16 cellular contexts compared by ENCODE assay signal in the genomic region with DNA sequence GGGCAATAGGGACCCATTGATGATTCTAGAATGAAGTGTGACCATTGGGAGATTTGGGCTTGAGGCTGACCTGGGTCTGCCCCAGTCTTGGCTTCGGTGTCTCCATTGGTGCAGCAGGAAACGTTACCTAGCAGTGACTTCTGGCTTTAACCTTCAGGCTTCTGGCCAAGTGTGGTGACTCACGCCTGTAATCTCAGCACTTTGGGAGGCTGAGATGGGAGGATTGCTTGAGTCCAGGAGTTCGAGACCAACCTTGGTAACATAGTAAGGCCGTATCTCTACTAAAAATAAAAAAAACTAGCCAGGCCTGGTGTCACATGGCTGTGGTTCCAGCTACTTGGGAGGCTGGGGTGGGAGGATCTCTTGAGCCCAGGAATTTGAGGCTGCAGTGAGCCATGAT. TPM values are rescaled to one million over a fixed set of nuclear protein-coding genes. Genes with fewer than 3 reads are reported as not detected.
"Had no signal": no experiment of that assay in that cellular context is flagged by ENCODE, and none has a peak within 500 bp of the region (broad histone marks: within the 10 kb centered on the region; RNA-seq: fewer than 3 reads in every experiment).

No MANE protein-coding gene starts in this region.

- H3K4me1 ChIP-seq: parathyroid adenoma had no signal

- DNase-seq: activated CD4-positive, alpha-beta T cell treated with anti-CD3 and anti-CD28 coated beads, Interleukin-2, amount 50 U/mL, for 48 hours; activated CD4-positive, CD25-positive, alpha-beta regulatory T cell; activated CD8-positive, alpha-beta memory T cell treated with anti-CD3 and anti-CD28 coated beads, Interleukin-2, amount 10 ng/mL, durations not matched to agents 7 days and 5 days; activated gamma-delta T cell treated with Interleukin-2 at 50 U/mL for 16 hours; activated T-cell treated with anti-CD3 and anti-CD28 coated beads, Interleukin-2, amount 50 U/mL, for 4 hours; effector memory CD8-positive, alpha-beta T cell; kidney; stimulated activated CD4-positive, alpha-beta T cell treated with anti-CD3 and anti-CD28 coated beads, Interleukin-4, amount 100 ng/mL, for 1 hour; stimulated activated CD8-positive, alpha-beta memory T cell treated with anti-CD3 and anti-CD28 coated beads, Interleukin-4, amount 100 ng/mL, for 48 hours; T-helper 1 cell had no signal

- H3K9me3 Mint-ChIP-seq: activated T-cell treated with anti-CD3 and anti-CD28 coated beads, Interleukin-2, amount 50 U/mL, for 4 hours; effector memory CD8-positive, alpha-beta T cell; stimulated activated naive CD8-positive, alpha-beta T cell treated with anti-CD3 and anti-CD28 coated beads, Interleukin-15, Interleukin-2, amounts not matched to agents 100 ng/mL and 50 ng/mL, for 24 hours had no signal

- H3K36me3 ChIP-seq: gastroesophageal sphincter, thoracic aorta had no signal

- H3K4me3 Mint-ChIP-seq: activated CD8-positive, alpha-beta memory T cell treated with anti-CD3 and anti-CD28 coated beads, Interleukin-2, amount 10 ng/mL, durations not matched to agents 7 days and 5 days; activated T-cell treated with anti-CD3 and anti-CD28 coated beads, Interleukin-2, amount 50 U/mL, for 4 hours; effector memory CD8-positive, alpha-beta T cell; stimulated activated naive CD8-positive, alpha-beta T cell treated with anti-CD3 and anti-CD28 coated beads, Interleukin-15, Interleukin-2, amounts not matched to agents 100 ng/mL and 50 ng/mL, for 24 hours had no signal

- H2AFZ ChIP-seq: parathyroid adenoma had no signal

- H3K27me3 Mint-ChIP-seq: activated CD8-positive, alpha-beta memory T cell treated with anti-CD3 and anti-CD28 coated beads, Interleukin-2, amount 10 ng/mL, durations not matched to agents 7 days and 5 days; effector memory CD8-positive, alpha-beta T cell; stimulated activated naive CD8-positive, alpha-beta T cell treated with anti-CD3 and anti-CD28 coated beads, Interleukin-15, Interleukin-2, amounts not matched to agents 100 ng/mL and 50 ng/mL, for 24 hours had no signal

- H3K9ac ChIP-seq: parathyroid adenoma had no signal

- H3K79me2 ChIP-seq: parathyroid adenoma had no signal

- H3K9me3 ChIP-seq: gastroesophageal sphincter, thoracic aorta had no signal

- H3K27ac ChIP-seq: coronary artery, gastroesophageal sphincter, parathyroid adenoma, thoracic aorta had no signal

- ATAC-seq: activated CD8-positive, alpha-beta memory T cell treated with anti-CD3 and anti-CD28 coated beads, Interleukin-2, amount 10 ng/mL, durations not matched to agents 7 days and 5 days; activated T-cell treated with anti-CD3 and anti-CD28 coated beads, Interleukin-2, amount 50 U/mL, for 4 hours; effector memory CD8-positive, alpha-beta T cell; gastroesophageal sphincter had no signal

- H3K27ac Mint-ChIP-seq: effector memory CD8-positive, alpha-beta T cell had no signal

- H3K4me3 ChIP-seq: coronary artery, gastroesophageal sphincter, thoracic aorta had no signal

RNA-seq across cellular contexts. Expression of gene B3GNT3, which starts 36.4 kb away (rescaled TPM):
- total RNA-seq: activated CD8-positive, alpha-beta memory T cell treated with anti-CD3 and anti-CD28 coated beads, Interleukin-2, amount 10 ng/mL, durations not matched to agents 7 days and 5 days; cardiac septum had no signal
